13 cellular contexts compared by ENCODE assay signal in genomic region chr5:67244345-67244793, GRCh38. TPM values are rescaled to one million over a fixed set of nuclear protein-coding genes. Genes with fewer than 3 reads are reported as not detected.
DNase-seq lines count a peak whose midpoint lies in the region; ATAC-seq, FAIRE-seq and TF ChIP-seq lines count a peak whose summit lies in the region.
"Had no signal": no experiment of that assay in that cellular context is flagged by ENCODE, and none has a peak within 500 bp of the region (broad histone marks: within the 10 kb centered on the region; RNA-seq: fewer than 3 reads in every experiment).

No MANE protein-coding gene starts in this region.

- WGBS in heart left ventricle, 4 donors, result 39 to 62% (median 47%) methylated on average over 3 of the region's 3 CpGs
- WGBS in hepatocyte (ENCODE audit: low lambda C conversion rate, missing lambda C conversion rate), result 90% methylated on average over 3 of the region's 3 CpGs
- WGBS in spleen, 5 donors, result 52 to 90% (median 72%) methylated on average over 3 of the region's 3 CpGs

- peak overlapping the region; percentile 51 for H3K27ac Mint-ChIP-seq in astrocyte (ENCODE audit: unreplicated experiment)

- intact Hi-C loops in heart left ventricle (cut with DNase I) (loop anchor here in 7 of 10 donors (5.0 to 10.0 kb wide), 7 partner anchors 250 to 1720 kb away; no protein-coding TSS in a partner anchor), Right ventricle myocardium inferior (cut with DNase I) (loop anchor here (10.0 kb wide), 1 partner anchor 970 kb away; the partner anchor contains the start of gene PIK3R1), posterior vena cava (cut with DNase I) (no loop called here), spleen (cut with DNase I; ENCODE audit: low total_unique reads) (loop anchor here (10.0 kb wide), 1 partner anchor 1010 kb away; no protein-coding TSS in a partner anchor)

- no peaks in the 10 kb centered on the region for H3K27me3 ChIP-seq in heart left ventricle
- no peaks in the 10 kb centered on the region for H3K27me3 ChIP-seq in astrocyte (ENCODE audit: insufficient read depth, low read length)
- H3K27me3 ChIP-seq in hepatocyte, result no peaks in the 10 kb centered on the region
- H3K27me3 ChIP-seq in MG63, result no peaks in the 10 kb centered on the region
- H3K27me3 ChIP-seq in spleen (replicated peaks in 1 of 7), result no peaks in the 10 kb centered on the region

- DNase-seq in heart left ventricle (peak in 2 of 5 donors; percentile 25 to 63), Right ventricle myocardium inferior (ENCODE audit: missing footprints) (no peak), astrocyte (ENCODE audit: low read depth) (no peak), hepatocyte (ENCODE audit: low spot score) (peak; percentile 42), EL (no peak), MG63 (no peak), posterior vena cava (ENCODE audit: low spot score) (no peak), spleen (no peak)
- DNase-seq: activated naive CD4-positive, alpha-beta T cell treated with anti-CD3 and anti-CD28 coated beads, Interleukin-2, amount 50 U/mL, for 16 hours; NCI-H524; stimulated activated naive CD4-positive, alpha-beta T cell had no signal

- no peaks in the 10 kb centered on the region for H3K9me2 ChIP-seq in hepatocyte (replicated peaks; ENCODE audit: insufficient read depth)

- ATAC-seq in heart left ventricle (peak in 3 of 4 donors; percentile 49 to 72 (median 71)), Right ventricle myocardium inferior (no peak)

- H3K4me1 ChIP-seq in heart left ventricle, result peaks cover 0 to 34% (median 15%) of the 10 kb centered on the region in 12 donors
- H3K4me1 ChIP-seq in astrocyte (ENCODE audit: insufficient read depth, low read length), result no peaks in the 10 kb centered on the region
- peaks cover 20% of the 10 kb centered on the region for H3K4me1 ChIP-seq in hepatocyte (ENCODE audit: insufficient read depth)
- peaks cover 0 to 22% (median 11%) of the 10 kb centered on the region in 6 donors for H3K4me1 ChIP-seq in spleen

- no peaks in the 10 kb centered on the region for H3K27me3 Mint-ChIP-seq in astrocyte (ENCODE audit: low read depth, unreplicated experiment)

- H4K20me1 ChIP-seq in astrocyte (ENCODE audit: insufficient read depth, low read length) (no peaks in the 10 kb centered on the region), hepatocyte (ENCODE audit: insufficient read depth, poor library complexity, severe bottlenecking) (no peaks in the 10 kb centered on the region)

- H3K4me3 ChIP-seq in heart left ventricle (no peak overlapping the region), astrocyte (ENCODE audit: insufficient read depth, low read depth, low read length) (no peak overlapping the region), hepatocyte (no peak overlapping the region), MG63 (no peak overlapping the region), spleen (no peak overlapping the region)

- H3K27ac ChIP-seq in heart left ventricle (peak overlapping the region in 2 of 12 donors; percentile 39 to 57), astrocyte (ENCODE audit: low read depth, low read length) (no peak overlapping the region), hepatocyte (no peak overlapping the region), spleen (no peak overlapping the region)

- H3K4me2 ChIP-seq in astrocyte (ENCODE audit: low read length), result no peak overlapping the region
- no peak overlapping the region for H3K4me2 ChIP-seq in hepatocyte

- H3K4me3 Mint-ChIP-seq in astrocyte (ENCODE audit: unreplicated experiment), result no peak overlapping the region

- H3K79me2 ChIP-seq in astrocyte (ENCODE audit: insufficient read depth, low read length), result no peaks in the 10 kb centered on the region
- no peaks in the 10 kb centered on the region for H3K79me2 ChIP-seq in hepatocyte

- no peak overlapping the region for H2AFZ ChIP-seq in astrocyte (ENCODE audit: low read depth, low read length)
- H2AFZ ChIP-seq in hepatocyte, result no peak overlapping the region

- no peaks in the 10 kb centered on the region for H3K36me3 Mint-ChIP-seq in astrocyte (ENCODE audit: low read depth, unreplicated experiment)

- peaks cover 8% of the 10 kb centered on the region for H3K4me1 Mint-ChIP-seq in astrocyte (ENCODE audit: low read depth, unreplicated experiment)

- H3K36me3 ChIP-seq in heart left ventricle (no peaks in the 10 kb centered on the region), astrocyte (ENCODE audit: insufficient read depth, low read length) (no peaks in the 10 kb centered on the region), hepatocyte (replicated peaks; ENCODE audit: insufficient read depth, low read depth) (no peaks in the 10 kb centered on the region), MG63 (no peaks in the 10 kb centered on the region), spleen (no peaks in the 10 kb centered on the region)

- FAIRE-seq in astrocyte (lab: Jason Lieb, UNC), result no peak

- no peak for TF ChIP-seq CTCF in heart left ventricle (IDR thresholded peaks at IDR 0.05)
- TF ChIP-seq CTCF in astrocyte (IDR thresholded peaks at IDR 0.05; ENCODE audit: insufficient read depth, low read depth, low read length), result no peak
- TF ChIP-seq CTCF in hepatocyte (IDR thresholded peaks at IDR 0.05; ENCODE audit: poor library complexity), result no peak
- TF ChIP-seq CTCF in spleen (IDR thresholded peaks at IDR 0.05 in 8 of 11, conservative IDR thresholded peaks at IDR 0.05 in 3 of 11), result no peak

- H3K9ac ChIP-seq in astrocyte (ENCODE audit: low read length), result no peak overlapping the region

- H3K9me3 ChIP-seq in heart left ventricle, result no peaks in the 10 kb centered on the region
- H3K9me3 ChIP-seq in astrocyte (ENCODE audit: insufficient read depth, low read depth, low read length), result no peaks in the 10 kb centered on the region
- no peaks in the 10 kb centered on the region for H3K9me3 ChIP-seq in hepatocyte (ENCODE audit: low read depth)
- no peaks in the 10 kb centered on the region for H3K9me3 ChIP-seq in MG63
- no peaks in the 10 kb centered on the region for H3K9me3 ChIP-seq in spleen

- TF ChIP-seq POLR2A in heart left ventricle (IDR thresholded peaks at IDR 0.05) (no peak), spleen (IDR thresholded peaks at IDR 0.05) (no peak)

- H3K9me3 Mint-ChIP-seq in astrocyte (ENCODE audit: unreplicated experiment), result no peaks in the 10 kb centered on the region

RNA-seq across cellular contexts. Expression of gene CD180, which starts 47.8 kb away (rescaled TPM):
- total RNA-seq in heart left ventricle (1 to 10 TPM in 2 of 9 donors, under 1 TPM in 7; 0.18 to 7.7 (median 0.36) TPM), Right ventricle myocardium inferior (1.6 TPM), astrocyte (not detected in 2 replicates), hepatocyte (0.07 and 0.12 TPM in 2 replicates), posterior vena cava (1 to 10 TPM; 1.4 to 1.5 TPM), spleen (10 to 100 TPM; 20.6 to 39.2 (median 27.4) TPM)
- polyA plus RNA-seq in heart left ventricle (under 1 TPM; 0.08 to 0.18 TPM), hepatocyte (0.24 TPM in 1 of 2 replicates, not detected in the other), spleen (10 to 100 TPM; 11.6 to 17.9 (median 14.6) TPM)
- total RNA-seq in MG63 (2014; rRNA removed; shearing (Covaris generic); ENCODE audit: low replicate concordance), result not detected in 2 replicates
- total RNA-seq: epithelial cell of proximal tubule, SK-MEL-5 had no signal

Comparison
In these comparisons a context has a peak if more than half of its experiments do, and no peak if none do; other contexts are left out.
1. intact Hi-C loops: an anchor here in heart left ventricle (5.0 to 10.0 kb wide), Right ventricle myocardium inferior (10.0 kb wide) and spleen (10.0 kb wide); none called in posterior vena cava.